29 cellular contexts compared by ENCODE assay signal in genomic region chr12:67926063-67926462, GRCh38.
"Had no signal": no experiment of that assay in that cellular context is flagged by ENCODE, and none has a peak within 500 bp of the region (broad histone marks: within the 10 kb centered on the region; RNA-seq: fewer than 3 reads in every experiment).

No MANE protein-coding gene starts in this region.

- H3K27me3 Mint-ChIP-seq: activated CD4-positive, alpha-beta memory T cell treated with anti-CD3 and anti-CD28 coated beads for 36 hours; activated CD4-positive, alpha-beta T cell treated with anti-CD3 and anti-CD28 coated beads for 36 hours; activated CD8-positive, alpha-beta memory T cell treated with anti-CD3 and anti-CD28 coated beads, Interleukin-2, amount 10 ng/mL, durations not matched to agents 7 days and 5 days; activated naive CD4-positive, alpha-beta T cell treated with anti-CD3 and anti-CD28 coated beads, Interleukin-2, amount 50 U/mL, for 24 hours; activated naive CD8-positive, alpha-beta T cell treated with anti-CD3 and anti-CD28 coated beads for 36 hours; activated naive CD8-positive, alpha-beta T cell treated with anti-CD3 and anti-CD28 coated beads, Interleukin-2, amount 50 U/mL, for 24 hours had no signal

- H3K36me3 Mint-ChIP-seq: activated CD4-positive, alpha-beta memory T cell treated with anti-CD3 and anti-CD28 coated beads for 36 hours; activated CD8-positive, alpha-beta memory T cell treated with anti-CD3 and anti-CD28 coated beads, Interleukin-2, amount 10 ng/mL, durations not matched to agents 7 days and 5 days; activated naive CD4-positive, alpha-beta T cell treated with anti-CD3 and anti-CD28 coated beads, Interleukin-2, amount 50 U/mL, for 24 hours; activated naive CD8-positive, alpha-beta T cell treated with anti-CD3 and anti-CD28 coated beads for 36 hours had no signal

- H3K4me3 Mint-ChIP-seq: activated CD4-positive, alpha-beta memory T cell treated with anti-CD3 and anti-CD28 coated beads for 36 hours; activated CD4-positive, alpha-beta T cell treated with anti-CD3 and anti-CD28 coated beads for 36 hours; activated CD4-positive, alpha-beta T cell treated with anti-CD3 and anti-CD28 coated beads, Interleukin-2, amount 10 ng/mL, durations not matched to agents 24 days and 14 days; activated CD8-positive, alpha-beta memory T cell treated with anti-CD3 and anti-CD28 coated beads, Interleukin-2, amount 10 ng/mL, durations not matched to agents 7 days and 5 days; activated CD8-positive, alpha-beta T cell treated with anti-CD3 and anti-CD28 coated beads, Interleukin-2, amount 10 ng/mL, durations not matched to agents 7 days and 5 days; activated naive CD4-positive, alpha-beta T cell treated with anti-CD3 and anti-CD28 coated beads for 36 hours; activated naive CD4-positive, alpha-beta T cell treated with anti-CD3 and anti-CD28 coated beads, Interleukin-2, amount 50 U/mL, for 24 hours; activated naive CD8-positive, alpha-beta T cell treated with anti-CD3 and anti-CD28 coated beads for 36 hours; activated naive CD8-positive, alpha-beta T cell treated with anti-CD3 and anti-CD28 coated beads, Interleukin-2, amount 50 U/mL, for 24 hours; activated T-helper 1 cell treated with anti-CD3 and anti-CD28 coated beads, Interleukin-12 subunit alpha, Interleukin-12 subunit beta, Interleukin-2, Interleukin-4 antibody, amounts not matched to agents 30 ng/mL and 10 ng/mL and 1 ng/mL, durations not matched to agents 14 hours and 24 hours and 36 hours had no signal

- H3K4me1 Mint-ChIP-seq: activated CD8-positive, alpha-beta memory T cell treated with anti-CD3 and anti-CD28 coated beads, Interleukin-2, amount 10 ng/mL, durations not matched to agents 7 days and 5 days; activated naive CD8-positive, alpha-beta T cell treated with anti-CD3 and anti-CD28 coated beads for 36 hours had no signal

- DNase-seq: activated CD4-positive, alpha-beta memory T cell treated with anti-CD3 and anti-CD28 coated beads for 36 hours; activated CD4-positive, alpha-beta T cell treated with anti-CD3 and anti-CD28 coated beads for 36 hours; activated CD4-positive, alpha-beta T cell treated with anti-CD3 and anti-CD28 coated beads, Interleukin-2, amount 10 ng/mL, durations not matched to agents 24 days and 14 days; activated CD4-positive, CD25-positive, alpha-beta regulatory T cell; activated CD4-positive, CD25-positive, alpha-beta regulatory T cell treated with anti-CD3 and anti-CD28 coated beads, Interleukin-2, amount 50 U/mL, for 72 hours; activated CD8-positive, alpha-beta memory T cell treated with anti-CD3 and anti-CD28 coated beads, Interleukin-2, amount 10 ng/mL, durations not matched to agents 7 days and 5 days; activated CD8-positive, alpha-beta memory T cell treated with anti-CD3 and anti-CD28 coated beads, Interleukin-2, amount 50 U/mL, for 4 hours; activated CD8-positive, alpha-beta T cell treated with anti-CD3 and anti-CD28 coated beads, Interleukin-2, amount 10 ng/mL, durations not matched to agents 7 days and 5 days; activated effector memory CD4-positive, alpha-beta T cell treated with anti-CD3 and anti-CD28 coated beads, Interleukin-2, amount 50 U/mL, for 16 hours; activated naive CD4-positive, alpha-beta T cell treated with anti-CD3 and anti-CD28 coated beads for 36 hours; activated naive CD8-positive, alpha-beta T cell treated with anti-CD3 and anti-CD28 coated beads for 36 hours; activated naive CD8-positive, alpha-beta T cell treated with anti-CD3 and anti-CD28 coated beads, Interleukin-2, amount 50 U/mL, for 24 hours; activated T-cell treated with anti-CD3 and anti-CD28 coated beads, Interleukin-2, amount 50 U/mL, for 1 hour; activated T-cell treated with anti-CD3 and anti-CD28 coated beads, Interleukin-2, amount 50 U/mL, for 48 hours; adrenal gland; amygdala; aorta; body of pancreas; central memory CD4-positive, alpha-beta T cell; cerebellar nuclear complex; colonic mucosa; effector CD8-positive, alpha-beta T cell; foreskin keratinocyte; gastrocnemius medialis; glutamatergic neuron; heart right ventricle had no signal

- ATAC-seq: activated CD4-positive, alpha-beta T cell treated with anti-CD3 and anti-CD28 coated beads for 36 hours; activated CD8-positive, alpha-beta memory T cell treated with anti-CD3 and anti-CD28 coated beads, Interleukin-2, amount 10 ng/mL, durations not matched to agents 7 days and 5 days; activated CD8-positive, alpha-beta T cell treated with anti-CD3 and anti-CD28 coated beads, Interleukin-2, amount 10 ng/mL, durations not matched to agents 7 days and 5 days; activated naive CD8-positive, alpha-beta T cell treated with anti-CD3 and anti-CD28 coated beads, Interleukin-2, amount 50 U/mL, for 24 hours; body of pancreas; foreskin keratinocyte; gastrocnemius medialis had no signal

- H3K27ac Mint-ChIP-seq: activated CD4-positive, alpha-beta memory T cell treated with anti-CD3 and anti-CD28 coated beads for 36 hours; activated CD4-positive, alpha-beta T cell treated with anti-CD3 and anti-CD28 coated beads for 36 hours; activated CD4-positive, alpha-beta T cell treated with anti-CD3 and anti-CD28 coated beads, Interleukin-2, amount 10 ng/mL, durations not matched to agents 24 days and 14 days; activated CD8-positive, alpha-beta memory T cell treated with anti-CD3 and anti-CD28 coated beads, Interleukin-2, amount 10 ng/mL, durations not matched to agents 7 days and 5 days; activated CD8-positive, alpha-beta T cell treated with anti-CD3 and anti-CD28 coated beads, Interleukin-2, amount 10 ng/mL, durations not matched to agents 7 days and 5 days; activated naive CD4-positive, alpha-beta T cell treated with anti-CD3 and anti-CD28 coated beads for 36 hours; activated naive CD4-positive, alpha-beta T cell treated with anti-CD3 and anti-CD28 coated beads, Interleukin-2, amount 50 U/mL, for 24 hours; activated naive CD8-positive, alpha-beta T cell treated with anti-CD3 and anti-CD28 coated beads for 36 hours; activated naive CD8-positive, alpha-beta T cell treated with anti-CD3 and anti-CD28 coated beads, Interleukin-2, amount 50 U/mL, for 24 hours; activated T-helper 1 cell treated with anti-CD3 and anti-CD28 coated beads, Interleukin-12 subunit alpha, Interleukin-12 subunit beta, Interleukin-2, Interleukin-4 antibody, amounts not matched to agents 30 ng/mL and 10 ng/mL and 1 ng/mL, durations not matched to agents 14 hours and 24 hours and 36 hours; activated T-helper 2 cell treated with anti-CD3 and anti-CD28 coated beads, Interferon-gamma antibody, Interleukin-2, Interleukin-4, amounts not matched to agents 10 μg/mL and 5 μg/mL and 100 μg/mL, durations not matched to agents 14 hours and 24 hours and 36 hours had no signal

- H3K9me3 Mint-ChIP-seq: activated CD4-positive, alpha-beta memory T cell treated with anti-CD3 and anti-CD28 coated beads for 36 hours; activated CD4-positive, alpha-beta T cell treated with anti-CD3 and anti-CD28 coated beads, Interleukin-2, amount 10 ng/mL, durations not matched to agents 24 days and 14 days; activated naive CD4-positive, alpha-beta T cell treated with anti-CD3 and anti-CD28 coated beads for 36 hours; activated naive CD4-positive, alpha-beta T cell treated with anti-CD3 and anti-CD28 coated beads, Interleukin-2, amount 50 U/mL, for 24 hours; activated naive CD8-positive, alpha-beta T cell treated with anti-CD3 and anti-CD28 coated beads for 36 hours; activated naive CD8-positive, alpha-beta T cell treated with anti-CD3 and anti-CD28 coated beads, Interleukin-2, amount 50 U/mL, for 24 hours; activated T-helper 1 cell treated with anti-CD3 and anti-CD28 coated beads, Interleukin-12 subunit alpha, Interleukin-12 subunit beta, Interleukin-2, Interleukin-4 antibody, amounts not matched to agents 30 ng/mL and 10 ng/mL and 1 ng/mL, durations not matched to agents 14 hours and 24 hours and 36 hours; activated T-helper 2 cell treated with anti-CD3 and anti-CD28 coated beads, Interferon-gamma antibody, Interleukin-2, Interleukin-4, amounts not matched to agents 10 μg/mL and 5 μg/mL and 100 μg/mL, durations not matched to agents 14 hours and 24 hours and 36 hours had no signal
